18 cellular contexts compared by ENCODE assay signal in genomic region chr15:95770191-95770590, GRCh38.
DNase-seq lines count a peak whose midpoint lies in the region; ATAC-seq, FAIRE-seq and TF ChIP-seq lines count a peak whose summit lies in the region.
"Had no signal": no experiment of that assay in that cellular context is flagged by ENCODE, and none has a peak within 500 bp of the region (broad histone marks: within the 10 kb centered on the region; RNA-seq: fewer than 3 reads in every experiment).

No MANE protein-coding gene starts in this region.

- peak; percentile 0 for DNase-seq in H54 (ENCODE audit: insufficient read length, low spot score)
- peak; percentile 35 for DNase-seq in RWPE1 (ENCODE audit: low spot score)
- DNase-seq in epithelial cell of proximal tubule (ENCODE audit: low read depth): peak; percentile 90
- DNase-seq in skeletal muscle cell (ENCODE audit: low read depth): peak; percentile 3
- DNase-seq in COR-L47 (lab: John Stamatoyannopoulos, UW): no peak
- DNase-seq: activated CD8-positive, alpha-beta T cell treated with anti-CD3 and anti-CD28 coated beads for 36 hours; CD4-positive, CD25-positive, alpha-beta regulatory T cell; GDM1; heart left ventricle; left ventricle myocardium inferior; NCI-H1417; NCI-H526; nephron progenitor cell; stimulated activated naive CD4-positive, alpha-beta T cell treated with Interleukin-2 at 50 U/mL for 16 hours had no signal

- no peak for ATAC-seq in HG02588 (IDR thresholded peaks at IDR 0.05; ENCODE audit: unreplicated experiment)
- ATAC-seq in HG02571 (IDR thresholded peaks at IDR 0.05; ENCODE audit: unreplicated experiment): no peak
- ATAC-seq: activated CD8-positive, alpha-beta T cell treated with anti-CD3 and anti-CD28 coated beads for 36 hours; heart left ventricle; sciatic nerve had no signal

- H3K27ac ChIP-seq in RWPE1: no peak overlapping the region
- H3K27ac ChIP-seq: heart left ventricle, left ventricle myocardium inferior had no signal

- no peak for FAIRE-seq in H54 (lab: Jason Lieb, UNC)
- FAIRE-seq: endometrium had no signal

- CTCF ChIA-PET in RWPE1 (lab: Yijun Ruan, JAX): no interaction called here

- H3K4me3 ChIP-seq in epithelial cell of proximal tubule (ENCODE audit: low read depth, low read length) (no peak overlapping the region), skeletal muscle cell (ENCODE audit: low read depth, low read length) (no peak overlapping the region)
- H3K4me3 ChIP-seq: heart left ventricle, left ventricle myocardium inferior had no signal

- no peak for TF ChIP-seq POLR2A in H54 (IDR thresholded peaks at IDR 0.05; ENCODE audit: low read depth, low read length)

- TF ChIP-seq CTCF in RWPE1 (conservative IDR thresholded peaks at IDR 0.05; ENCODE audit: low read depth) (no peak), epithelial cell of proximal tubule (conservative IDR thresholded peaks at IDR 0.05; ENCODE audit: low read depth, low read length) (no peak)

- POLR2A ChIA-PET in RWPE1 (lab: Yijun Ruan, JAX; ENCODE audit: low non-redundant PET): no interaction called here
